ENCODE assay signal across 17 cellular contexts in genomic region chr12:49348781-49349180, GRCh38. TPM values are rescaled to one million over a fixed set of nuclear protein-coding genes. Genes with fewer than 3 reads are reported as not detected.
DNase-seq lines count a peak whose midpoint lies in the region; ATAC-seq and TF ChIP-seq lines count a peak whose summit lies in the region.
"Had no signal": no experiment of that assay in that cellular context is flagged by ENCODE, and none has a peak within 500 bp of the region (broad histone marks: within the 10 kb centered on the region; RNA-seq: fewer than 3 reads in every experiment).

No MANE protein-coding gene starts in this region.

- H3K4me3 ChIP-seq in right atrium auricular region, result no peak overlapping the region
- H3K4me3 ChIP-seq in mucosa of rectum (ENCODE audit: low read length in 2 of 2), result peak overlapping the region; percentile 62 to 80
- H3K4me3 ChIP-seq in upper lobe of right lung, result no peak overlapping the region

- DNase-seq in right atrium auricular region (ENCODE audit: low spot score) (peak; percentile 26), cardiac septum (ENCODE audit: low spot score) (no peak), upper lobe of right lung (peak; percentile 29), OCI-M1 (lab: John Stamatoyannopoulos, UW) (no peak), HCEC 1CT (no peak)
- DNase-seq: activated CD4-positive, alpha-beta T cell treated with anti-CD3 and anti-CD28 coated beads for 48 hours; activated T-cell treated with anti-CD3 and anti-CD28 coated beads, Interleukin-2, amount 50 U/mL, for 1 hour; COR-L47; heart left ventricle; islet precursor cell; NCI-H226; Right ventricle myocardium superior; stimulated activated naive CD4-positive, alpha-beta T cell had no signal

- H3K36me3 ChIP-seq in right atrium auricular region, result no peaks in the 10 kb centered on the region
- peaks cover 0 to 4% of the 10 kb centered on the region in 2 donors for H3K36me3 ChIP-seq in mucosa of rectum (ENCODE audit: control insufficient read depth in 2 of 2, insufficient read depth in 2 of 2, low read length in 2 of 2)
- H3K36me3 ChIP-seq in upper lobe of right lung, result no peaks in the 10 kb centered on the region
- H3K36me3 ChIP-seq: heart left ventricle had no signal

- ATAC-seq in upper lobe of right lung, result no peak
- ATAC-seq: body of pancreas, heart left ventricle had no signal

- H3K4me1 ChIP-seq in right atrium auricular region (peaks cover 3 to 39% of the 10 kb centered on the region in 2 donors), mucosa of rectum (ENCODE audit: control insufficient read depth in 2 of 2, insufficient read depth in 2 of 2, low read length in 2 of 2) (peaks cover 31 to 32% of the 10 kb centered on the region in 2 donors), upper lobe of right lung (peaks cover 34% of the 10 kb centered on the region)

- H3K9me3 ChIP-seq in right atrium auricular region (no peaks in the 10 kb centered on the region), mucosa of rectum (ENCODE audit: control insufficient read depth in 2 of 2, low read length in 2 of 2) (no peaks in the 10 kb centered on the region), upper lobe of right lung (no peaks in the 10 kb centered on the region)
- H3K9me3 ChIP-seq: body of pancreas, heart left ventricle had no signal

- TF ChIP-seq CTCF in right atrium auricular region (IDR thresholded peaks at IDR 0.05) (no peak), upper lobe of right lung (IDR thresholded peaks at IDR 0.05) (no peak)

- peak overlapping the region in 1 of 2 donors; percentile 69 for H3K9ac ChIP-seq in mucosa of rectum (ENCODE audit: low read depth in 1 of 2, low read length in 2 of 2)

- no peak overlapping the region for H3K27ac ChIP-seq in right atrium auricular region
- H3K27ac ChIP-seq in mucosa of rectum (ENCODE audit: low read depth in 2 of 2, low read length in 2 of 2), result no peak overlapping the region
- no peak overlapping the region for H3K27ac ChIP-seq in upper lobe of right lung
- H3K27ac ChIP-seq: heart left ventricle had no signal

- H3K27me3 ChIP-seq in right atrium auricular region (peaks cover 13 to 23% of the 10 kb centered on the region in 2 donors), mucosa of rectum (ENCODE audit: control insufficient read depth in 2 of 2, insufficient read depth in 2 of 2, low read length in 2 of 2) (peaks cover 27 to 29% of the 10 kb centered on the region in 2 donors), upper lobe of right lung (peaks cover 94% of the 10 kb centered on the region)

- intact Hi-C loops in cardiac septum (cut with DNase I) (no loop called here), upper lobe of right lung (cut with DNase I) (loop anchor here (10.0 kb wide), 1 partner anchor 64 kb away; no protein-coding TSS in a partner anchor)

RNA-seq across cellular contexts. Expression of gene DNAJC22, which starts 2.1 kb away (rescaled TPM):
- total RNA-seq in right atrium auricular region, result 1 to 10 TPM in 1 of 2 donors, under 1 TPM in 1; 0.93 to 1.2 TPM
- 0.70 TPM for total RNA-seq in cardiac septum
- total RNA-seq in upper lobe of right lung, result 0.67 TPM

RNA-seq across cellular contexts. Expression of gene C1QL4, which starts 11.8 kb away (rescaled TPM):
- total RNA-seq in right atrium auricular region (not detected), cardiac septum (not detected), upper lobe of right lung (not detected)
- total RNA-seq: body of pancreas, heart left ventricle, Right ventricle myocardium superior, ureter had no signal

RNA-seq across cellular contexts. Expression of gene SPATS2, which starts 18.5 kb away (rescaled TPM):
- 1 to 10 TPM; 4.6 to 7.6 TPM for total RNA-seq in right atrium auricular region
- total RNA-seq in cardiac septum, result 6.2 TPM
- 12.6 TPM for total RNA-seq in upper lobe of right lung

RNA-seq across cellular contexts. Expression of gene TROAP, which starts 25.7 kb away (rescaled TPM):
- total RNA-seq in right atrium auricular region (under 1 TPM in 1 of 2 donors, not detected in 1; 0.48 TPM), cardiac septum (not detected), upper lobe of right lung (0.96 TPM)
- total RNA-seq: body of pancreas had no signal

RNA-seq across cellular contexts. Expression of gene PRPH, which starts 53.8 kb away (rescaled TPM):
- total RNA-seq in right atrium auricular region (under 1 TPM in 1 of 2 donors, not detected in 1; 0.75 TPM), cardiac septum (0.38 TPM), upper lobe of right lung (not detected)
- total RNA-seq: A673, Right ventricle myocardium superior had no signal

Comparison
In these comparisons a context has a peak if more than half of its experiments do, and no peak if none do; other contexts are left out.
1. DNase-seq: peak in right atrium auricular region (single experiment) and upper lobe of right lung (single experiment); none in cardiac septum (single experiment), OCI-M1 (single experiment) and HCEC 1CT (single experiment).
2. H3K4me3 ChIP-seq: peak in mucosa of rectum (2 of 2); none in right atrium auricular region (0 of 2) and upper lobe of right lung (single experiment).